In genomic region chr3:23709987-23710386, GRCh38 we compare ENCODE assay signal across 28 cellular contexts.
"Had no signal": no experiment of that assay in that cellular context is flagged by ENCODE, and none has a peak within 500 bp of the region (broad histone marks: within the 10 kb centered on the region; RNA-seq: fewer than 3 reads in every experiment).

No MANE protein-coding gene starts in this region.

- DNase-seq: activated CD4-positive, alpha-beta T cell treated with anti-CD3 and anti-CD28 coated beads for 48 hours; activated CD4-positive, alpha-beta T cell treated with anti-CD3 and anti-CD28 coated beads, Interleukin-2, amount 50 U/mL, for 48 hours; activated CD8-positive, alpha-beta memory T cell treated with anti-CD3 and anti-CD28 coated beads for 24 hours; activated gamma-delta T cell; activated naive CD4-positive, alpha-beta T cell treated with anti-CD3 and anti-CD28 coated beads, Interleukin-2, amount 10 ng/mL, durations not matched to agents 7 days and 5 days; activated naive CD8-positive, alpha-beta T cell treated with anti-CD3 and anti-CD28 coated beads, Interleukin-2, amount 10 ng/mL, durations not matched to agents 7 days and 5 days; central memory CD4-positive, alpha-beta T cell; esophagus squamous epithelium; left lung; lower lobe of right lung; naive B cell; right lobe of liver; stimulated activated CD4-positive, alpha-beta T cell treated with anti-CD3 and anti-CD28 coated beads, Interleukin-4, amount 100 ng/mL, for 24 hours; substantia nigra; T-helper 9 cell had no signal

- H3K27ac ChIP-seq: epithelial cell of prostate, esophagus squamous epithelium, left lung, lower lobe of right lung, ovary, right lobe of liver, uterus had no signal

- H3K27me3 ChIP-seq: esophagus squamous epithelium, left lung, ovary, right lobe of liver, uterus had no signal

- ATAC-seq: activated CD4-positive, CD25-positive, alpha-beta regulatory T cell treated with anti-CD3 and anti-CD28 coated beads, Interleukin-2, amount 50 U/mL, for 24 hours; stimulated activated effector memory CD8-positive, alpha-beta T cell treated with anti-CD3 and anti-CD28 coated beads, Interleukin-12 subunit alpha, Interleukin-12 subunit beta, amount 100 ng/mL, for 72 hours had no signal

- FAIRE-seq: frontal cortex, islet of Langerhans, TTC549 had no signal

- H3K4me1 Mint-ChIP-seq: activated naive CD4-positive, alpha-beta T cell treated with anti-CD3 and anti-CD28 coated beads, Interleukin-2, amount 10 ng/mL, durations not matched to agents 7 days and 5 days; activated naive CD8-positive, alpha-beta T cell treated with anti-CD3 and anti-CD28 coated beads, Interleukin-2, amount 10 ng/mL, durations not matched to agents 7 days and 5 days had no signal

- H3K27ac Mint-ChIP-seq: activated naive CD8-positive, alpha-beta T cell treated with anti-CD3 and anti-CD28 coated beads, Interleukin-2, amount 10 ng/mL, durations not matched to agents 7 days and 5 days; activated T-helper 1 cell treated with anti-CD3 and anti-CD28 coated beads, Interleukin-12 subunit alpha, Interleukin-12 subunit beta, Interleukin-2, Interleukin-4 antibody, amounts not matched to agents 30 ng/mL and 10 ng/mL and 1 ng/mL, durations not matched to agents 14 hours and 24 hours and 36 hours; progenitor cell of endocrine pancreas; stimulated activated effector memory CD8-positive, alpha-beta T cell treated with anti-CD3 and anti-CD28 coated beads, Interleukin-12 subunit alpha, Interleukin-12 subunit beta, amount 100 ng/mL, for 72 hours; stimulated activated naive CD8-positive, alpha-beta T cell treated with anti-CD3 and anti-CD28 coated beads, Interleukin-15, Interleukin-2, amounts not matched to agents 100 ng/mL and 50 ng/mL, for 24 hours; T-helper 1 cell treated with Interleukin-12 subunit alpha and Interleukin-12 subunit beta and Interleukin-4 antibody, amounts not matched to agents 30 μg/mL and 1 μg/mL, for 36 hours; type B pancreatic cell had no signal

- H3K4me1 ChIP-seq: right lobe of liver, uterus had no signal

- H3K27me3 Mint-ChIP-seq: naive B cell had no signal

- H3K36me3 Mint-ChIP-seq: activated naive CD4-positive, alpha-beta T cell treated with anti-CD3 and anti-CD28 coated beads, Interleukin-2, amount 10 ng/mL, durations not matched to agents 7 days and 5 days; activated naive CD8-positive, alpha-beta T cell treated with anti-CD3 and anti-CD28 coated beads, Interleukin-2, amount 10 ng/mL, durations not matched to agents 7 days and 5 days; stimulated activated effector memory CD8-positive, alpha-beta T cell treated with anti-CD3 and anti-CD28 coated beads, Interleukin-12 subunit alpha, Interleukin-12 subunit beta, amount 100 ng/mL, for 72 hours; type B pancreatic cell had no signal

- H3K9me3 Mint-ChIP-seq: activated naive CD4-positive, alpha-beta T cell treated with anti-CD3 and anti-CD28 coated beads, Interleukin-2, amount 10 ng/mL, durations not matched to agents 7 days and 5 days; activated naive CD8-positive, alpha-beta T cell treated with anti-CD3 and anti-CD28 coated beads, Interleukin-2, amount 10 ng/mL, durations not matched to agents 7 days and 5 days; activated T-helper 1 cell treated with anti-CD3 and anti-CD28 coated beads, Interleukin-12 subunit alpha, Interleukin-12 subunit beta, Interleukin-2, Interleukin-4 antibody, amounts not matched to agents 30 ng/mL and 10 ng/mL and 1 ng/mL, durations not matched to agents 14 hours and 24 hours and 36 hours; stimulated activated effector memory CD8-positive, alpha-beta T cell treated with anti-CD3 and anti-CD28 coated beads, Interleukin-12 subunit alpha, Interleukin-12 subunit beta, amount 100 ng/mL, for 72 hours; T-helper 1 cell treated with Interleukin-12 subunit alpha and Interleukin-12 subunit beta and Interleukin-4 antibody, amounts not matched to agents 30 μg/mL and 1 μg/mL, for 36 hours had no signal

- H3K4me3 Mint-ChIP-seq: activated naive CD4-positive, alpha-beta T cell treated with anti-CD3 and anti-CD28 coated beads, Interleukin-2, amount 10 ng/mL, durations not matched to agents 7 days and 5 days; activated naive CD8-positive, alpha-beta T cell treated with anti-CD3 and anti-CD28 coated beads, Interleukin-2, amount 10 ng/mL, durations not matched to agents 7 days and 5 days; activated T-helper 1 cell treated with anti-CD3 and anti-CD28 coated beads, Interleukin-12 subunit alpha, Interleukin-12 subunit beta, Interleukin-2, Interleukin-4 antibody, amounts not matched to agents 30 ng/mL and 10 ng/mL and 1 ng/mL, durations not matched to agents 14 hours and 24 hours and 36 hours; naive B cell; stimulated activated effector memory CD8-positive, alpha-beta T cell treated with anti-CD3 and anti-CD28 coated beads, Interleukin-12 subunit alpha, Interleukin-12 subunit beta, amount 100 ng/mL, for 72 hours; stimulated activated naive CD8-positive, alpha-beta T cell treated with anti-CD3 and anti-CD28 coated beads, Interleukin-15, Interleukin-2, amounts not matched to agents 100 ng/mL and 50 ng/mL, for 24 hours; T-helper 1 cell treated with Interleukin-12 subunit alpha and Interleukin-12 subunit beta and Interleukin-4 antibody, amounts not matched to agents 30 μg/mL and 1 μg/mL, for 36 hours; type B pancreatic cell had no signal

- H3K36me3 ChIP-seq: esophagus squamous epithelium, left lung, lower lobe of right lung, ovary, right lobe of liver, uterus had no signal

- H3K4me3 ChIP-seq: esophagus squamous epithelium, left lung, lower lobe of right lung, ovary, right lobe of liver, uterus had no signal

- H3K9me3 ChIP-seq: left lung, lower lobe of right lung, ovary, right lobe of liver, uterus had no signal
